ENCODE assay signal across 18 cellular contexts in the genomic region with DNA sequence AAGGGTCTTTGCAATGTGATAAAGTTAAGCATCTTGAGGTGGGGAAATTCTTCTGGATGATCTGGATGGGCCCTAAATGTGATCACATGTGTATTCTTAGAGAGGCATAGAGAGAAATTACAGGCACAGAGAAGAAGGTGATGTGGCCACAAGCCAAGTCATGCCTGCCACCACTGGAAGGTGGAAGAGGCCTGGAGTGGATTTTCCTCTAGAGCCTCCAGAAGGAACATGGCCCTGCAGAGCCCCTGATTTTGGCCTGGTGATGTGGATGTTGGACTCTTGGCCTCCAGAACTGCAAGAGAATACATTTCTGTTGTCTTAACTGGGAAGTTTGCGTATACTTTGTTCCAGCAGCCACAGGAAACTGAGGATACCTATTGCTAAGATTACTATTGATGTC.
DNase-seq lines count a peak whose midpoint lies in the region; ATAC-seq and TF ChIP-seq lines count a peak whose summit lies in the region.
"Had no signal": no experiment of that assay in that cellular context is flagged by ENCODE, and none has a peak within 500 bp of the region (broad histone marks: within the 10 kb centered on the region; RNA-seq: fewer than 3 reads in every experiment).

No MANE protein-coding gene starts in this region.

- ATAC-seq in activated CD4-positive, alpha-beta T cell treated with anti-CD3 and anti-CD28 coated beads for 36 hours: no peak
- ATAC-seq in stimulated activated naive CD8-positive, alpha-beta T cell treated with anti-CD3 and anti-CD28 coated beads, Interleukin-15, Interleukin-2, amounts not matched to agents 100 U/mL and 50 U/mL, for 24 hours: no peak
- ATAC-seq in HG02981 (IDR thresholded peaks at IDR 0.05; ENCODE audit: unreplicated experiment): no peak
- ATAC-seq: GM23338 had no signal

- no peak overlapping the region for H3K4me3 ChIP-seq in esophagus squamous epithelium
- no peak overlapping the region for H3K4me3 ChIP-seq in vagina
- H3K4me3 ChIP-seq: BLaER1, GM23338, PC-9 had no signal

- POLR2A ChIA-PET in activated CD4-positive, alpha-beta T cell treated with anti-CD3 and anti-CD28 coated beads for 36 hours (lab: Charles Lee): no interaction called here

- intact Hi-C loops in activated CD4-positive, alpha-beta T cell treated with anti-CD3 and anti-CD28 coated beads for 36 hours (cut with DNase I, micrococcal nuclease): no loop called here
- intact Hi-C loops in esophagus squamous epithelium (cut with DNase I): no loop called here
- intact Hi-C loops in vagina (cut with DNase I): loop anchor here (10.0 kb wide), 1 partner anchor 423 kb away; no protein-coding TSS in a partner anchor

- no peak overlapping the region for H3K4me3 Mint-ChIP-seq in activated CD4-positive, alpha-beta T cell treated with anti-CD3 and anti-CD28 coated beads for 36 hours
- no peak overlapping the region for H3K4me3 Mint-ChIP-seq in stimulated activated naive CD8-positive, alpha-beta T cell treated with anti-CD3 and anti-CD28 coated beads, Interleukin-15, Interleukin-2, amounts not matched to agents 100 ng/mL and 50 ng/mL, for 24 hours
- H3K4me3 Mint-ChIP-seq: GM23338 had no signal

- TF ChIP-seq POLR2A in esophagus squamous epithelium (IDR thresholded peaks at IDR 0.05) (no peak), vagina (IDR thresholded peaks at IDR 0.05) (no peak), erythroblast (IDR thresholded peaks at IDR 0.05; ENCODE audit: low read length) (no peak)

- H3K27me3 Mint-ChIP-seq in activated CD4-positive, alpha-beta T cell treated with anti-CD3 and anti-CD28 coated beads for 36 hours: no peaks in the 10 kb centered on the region
- no peaks in the 10 kb centered on the region for H3K27me3 Mint-ChIP-seq in stimulated activated naive CD8-positive, alpha-beta T cell treated with anti-CD3 and anti-CD28 coated beads, Interleukin-15, Interleukin-2, amounts not matched to agents 100 ng/mL and 50 ng/mL, for 24 hours
- H3K27me3 Mint-ChIP-seq: CD8-positive, alpha-beta memory T cell had no signal

- H3K9me3 ChIP-seq in esophagus squamous epithelium (no peaks in the 10 kb centered on the region), vagina (no peaks in the 10 kb centered on the region)
- H3K9me3 ChIP-seq: BLaER1 had no signal

- no peak for TF ChIP-seq CTCF in esophagus squamous epithelium (IDR thresholded peaks at IDR 0.05)
- TF ChIP-seq CTCF in vagina (IDR thresholded peaks at IDR 0.05): no peak

- CTCF ChIA-PET in activated CD4-positive, alpha-beta T cell treated with anti-CD3 and anti-CD28 coated beads for 36 hours (lab: Charles Lee): no interaction called here

- WGBS in esophagus squamous epithelium, 2 donors: 92 to 100% methylated on average over 1 of the region's 1 CpG

- H3K27ac ChIP-seq in esophagus squamous epithelium (peak overlapping the region; percentile 37 to 92 (median 64)), vagina (no peak overlapping the region)
- H3K27ac ChIP-seq: BLaER1, PC-9 had no signal

- peaks cover 41% of the 10 kb centered on the region for H3K4me1 Mint-ChIP-seq in activated CD4-positive, alpha-beta T cell treated with anti-CD3 and anti-CD28 coated beads for 36 hours
- peaks cover 51% of the 10 kb centered on the region for H3K4me1 Mint-ChIP-seq in stimulated activated naive CD8-positive, alpha-beta T cell treated with anti-CD3 and anti-CD28 coated beads, Interleukin-15, Interleukin-2, amounts not matched to agents 100 ng/mL and 50 ng/mL, for 24 hours (ENCODE audit: low read depth)

- H3K36me3 Mint-ChIP-seq in activated CD4-positive, alpha-beta T cell treated with anti-CD3 and anti-CD28 coated beads for 36 hours (ENCODE audit: low read depth): peaks cover 36% of the 10 kb centered on the region
- peaks cover 43% of the 10 kb centered on the region for H3K36me3 Mint-ChIP-seq in stimulated activated naive CD8-positive, alpha-beta T cell treated with anti-CD3 and anti-CD28 coated beads, Interleukin-15, Interleukin-2, amounts not matched to agents 100 ng/mL and 50 ng/mL, for 24 hours (ENCODE audit: low read depth)

- H3K9me3 Mint-ChIP-seq in activated CD4-positive, alpha-beta T cell treated with anti-CD3 and anti-CD28 coated beads for 36 hours (ENCODE audit: low read depth): peaks cover 6% of the 10 kb centered on the region
- peaks cover 4% of the 10 kb centered on the region for H3K9me3 Mint-ChIP-seq in stimulated activated naive CD8-positive, alpha-beta T cell treated with anti-CD3 and anti-CD28 coated beads, Interleukin-15, Interleukin-2, amounts not matched to agents 100 ng/mL and 50 ng/mL, for 24 hours

- H3K27me3 ChIP-seq in esophagus squamous epithelium (no peaks in the 10 kb centered on the region), vagina (no peaks in the 10 kb centered on the region)
- H3K27me3 ChIP-seq: BLaER1 had no signal

- H3K4me1 ChIP-seq in esophagus squamous epithelium (peaks cover 14 to 53% (median 24%) of the 10 kb centered on the region in 3 donors), vagina (peaks cover 46% of the 10 kb centered on the region)

- no peak for DNase-seq in activated CD4-positive, alpha-beta T cell treated with anti-CD3 and anti-CD28 coated beads for 36 hours
- DNase-seq in activated CD4-positive, alpha-beta T cell treated with anti-CD3 and anti-CD28 coated beads for 4 hours: no peak
- no peak for DNase-seq in stimulated activated naive CD8-positive, alpha-beta T cell treated with anti-CD3 and anti-CD28 coated beads, Interleukin-15, Interleukin-2, amounts not matched to agents 100 U/mL and 50 U/mL, for 24 hours
- DNase-seq in esophagus squamous epithelium (lab: John Stamatoyannopoulos, UW): no peak
- DNase-seq in vagina (ENCODE audit: extremely low spot score in 2 of 2): peak; percentile 58 to 81
- DNase-seq in erythroblast (lab: John Stamatoyannopoulos, UW): no peak
- DNase-seq: CD8-positive, alpha-beta memory T cell; DND-41; GDM1; KBM-7; NCI-H1092 treated with DMSO at 0.1 percent for 48 hours; NCI-H1694; NCI-H2107 had no signal

- H3K27ac Mint-ChIP-seq in activated CD4-positive, alpha-beta T cell treated with anti-CD3 and anti-CD28 coated beads for 36 hours: peak overlapping the region; percentile 29
- H3K27ac Mint-ChIP-seq in stimulated activated naive CD8-positive, alpha-beta T cell treated with anti-CD3 and anti-CD28 coated beads, Interleukin-15, Interleukin-2, amounts not matched to agents 100 ng/mL and 50 ng/mL, for 24 hours: peak overlapping the region; percentile 85
- H3K27ac Mint-ChIP-seq: GM23338 had no signal

- H3K36me3 ChIP-seq in esophagus squamous epithelium (no peaks in the 10 kb centered on the region), vagina (no peaks in the 10 kb centered on the region)
- H3K36me3 ChIP-seq: BLaER1 had no signal

Comparison
In these comparisons a context has a peak if more than half of its experiments do, and no peak if none do; other contexts are left out.
1. DNase-seq: peak in vagina (2 of 2); none in activated CD4-positive, alpha-beta T cell treated with anti-CD3 and anti-CD28 coated beads for 36 hours (single experiment), activated CD4-positive, alpha-beta T cell treated with anti-CD3 and anti-CD28 coated beads for 4 hours (0 of 2), stimulated activated naive CD8-positive, alpha-beta T cell treated with anti-CD3 and anti-CD28 coated beads, Interleukin-15, Interleukin-2, amounts not matched to agents 100 U/mL and 50 U/mL, for 24 hours (single experiment), esophagus squamous epithelium (single experiment) and erythroblast (0 of 2).